ENCODE assay signal across 1 cellular context in genomic region chr13:19633340-19634128, GRCh38.
TF ChIP-seq lines count a peak whose summit lies in the region.

MPHOSPH8 (plus strand) TSS chr13:19633659; CDS start chr13:19633749, 90 bp downstream.

TF ChIP-seq in HepG2, 621 proteins besides CTCF, POLR2A, EP300 and RAD21 (continued from another document and continues in another):
- peak; percentile 59; the same call in 1 of the 2 replicates for TF ChIP-seq RELA (CRISPR knock-in tag; IDR thresholded peaks at IDR 0.05)
- TF ChIP-seq ZNF883 (CRISPR knock-in tag; IDR thresholded peaks at IDR 0.05; ENCODE audit: not compliant biosample characterization), result no peak
- TF ChIP-seq CENPBD1 (CRISPR knock-in tag; IDR thresholded peaks at IDR 0.05; ENCODE audit: borderline replicate concordance, low read depth), result no peak
- no peak for TF ChIP-seq ZC3H4 (CRISPR knock-in tag; IDR thresholded peaks at IDR 0.05; ENCODE audit: borderline replicate concordance)
- no peak for TF ChIP-seq IRF2 (CRISPR knock-in tag; IDR thresholded peaks at IDR 0.05)
- no peak for TF ChIP-seq ZSCAN25 (CRISPR knock-in tag; IDR thresholded peaks at IDR 0.05)
- peak; percentile 40; the same call in 1 of the 2 replicates for TF ChIP-seq IRF9 (CRISPR knock-in tag; IDR thresholded peaks at IDR 0.05; ENCODE audit: borderline replicate concordance)
- no peak for TF ChIP-seq MAFG (CRISPR knock-in tag; IDR thresholded peaks at IDR 0.05)
- no peak for TF ChIP-seq MLLT10 (CRISPR knock-in tag; IDR thresholded peaks at IDR 0.05)
- TF ChIP-seq ZNF607 (CRISPR knock-in tag; IDR thresholded peaks at IDR 0.05; ENCODE audit: borderline replicate concordance), result peak; percentile 71; the same call in 1 of the 2 replicates
- peak; percentile 65 for TF ChIP-seq AGO1 (IDR thresholded peaks at IDR 0.05; ENCODE audit: low read depth, low read length, poor library complexity, severe bottlenecking)
- 0 out of 2 replicates have a peak, but pooled peaks have one; percentile 45 for TF ChIP-seq REL (CRISPR knock-in tag; conservative IDR thresholded peaks at IDR 0.05)
- TF ChIP-seq ZNF280D (CRISPR knock-in tag; IDR thresholded peaks at IDR 0.05), result no peak
- no peak for TF ChIP-seq ZXDC (CRISPR knock-in tag; IDR thresholded peaks at IDR 0.05)
- no peak for TF ChIP-seq ZBTB3 (CRISPR knock-in tag; IDR thresholded peaks at IDR 0.05; ENCODE audit: borderline replicate concordance, low read depth)
- TF ChIP-seq ARNTL (CRISPR knock-in tag; IDR thresholded peaks at IDR 0.05), result 0 out of 2 replicates have a peak, but pooled peaks have one; percentile 20
- TF ChIP-seq ZNF547 (CRISPR knock-in tag; IDR thresholded peaks at IDR 0.05), result peak; percentile 38; the same call in 1 of the 2 replicates
- TF ChIP-seq CHCHD3 (CRISPR knock-in tag; IDR thresholded peaks at IDR 0.05), result no peak
- TF ChIP-seq ARHGAP35 (CRISPR knock-in tag; IDR thresholded peaks at IDR 0.05; ENCODE audit: borderline replicate concordance), result no peak; the same call in 1 of the 2 replicates
- peak; percentile 50; the same call in 1 of the 2 replicates for TF ChIP-seq ZZZ3 (CRISPR knock-in tag; IDR thresholded peaks at IDR 0.05; ENCODE audit: borderline replicate concordance)
- TF ChIP-seq ZNF576 (CRISPR knock-in tag; IDR thresholded peaks at IDR 0.05), result no peak
- TF ChIP-seq ZNF432 (CRISPR knock-in tag; IDR thresholded peaks at IDR 0.05; ENCODE audit: borderline replicate concordance), result no peak
- no peak for TF ChIP-seq DBP (CRISPR knock-in tag; IDR thresholded peaks at IDR 0.05; ENCODE audit: not compliant biosample characterization)
- TF ChIP-seq ZNF746 (CRISPR knock-in tag; IDR thresholded peaks at IDR 0.05), result no peak
- TF ChIP-seq REPIN1 (CRISPR knock-in tag; IDR thresholded peaks at IDR 0.05; ENCODE audit: borderline replicate concordance, low read depth), result peak; percentile 30; the same call in 1 of the 2 replicates
- TF ChIP-seq FOXM1 (CRISPR knock-in tag; IDR thresholded peaks at IDR 0.05), result no peak
- TF ChIP-seq ZNF251 (CRISPR knock-in tag; IDR thresholded peaks at IDR 0.05), result no peak
- TF ChIP-seq XBP1 (CRISPR knock-in tag; IDR thresholded peaks at IDR 0.05), result no peak
- TF ChIP-seq ATF5 (CRISPR knock-in tag; IDR thresholded peaks at IDR 0.05; ENCODE audit: low read depth), result 0 out of 2 replicates have a peak, but pooled peaks have one; percentile 53
- TF ChIP-seq TFDP1 (CRISPR knock-in tag; IDR thresholded peaks at IDR 0.05; ENCODE audit: borderline replicate concordance), result peak; percentile 77; the same call in 1 of the 2 replicates
- no peak for TF ChIP-seq SMYD3 (CRISPR knock-in tag; IDR thresholded peaks at IDR 0.05)
- TF ChIP-seq ZMAT3 (CRISPR knock-in tag; conservative IDR thresholded peaks at IDR 0.05), result peak; percentile 88
- TF ChIP-seq ETV6 (CRISPR knock-in tag; conservative IDR thresholded peaks at IDR 0.05), result 0 out of 2 replicates have a peak, but pooled peaks have one; percentile 45
- no peak for TF ChIP-seq TCF7L2 (IDR thresholded peaks at IDR 0.05; ENCODE audit: low read depth, low read length)
- no peak for TF ChIP-seq KLF9 (CRISPR knock-in tag; IDR thresholded peaks at IDR 0.05; ENCODE audit: low read depth)
- TF ChIP-seq MTA1 (CRISPR knock-in tag; IDR thresholded peaks at IDR 0.05; ENCODE audit: borderline replicate concordance), result peak; percentile 60; the same call in 1 of the 2 replicates
- TF ChIP-seq NFIB (CRISPR knock-in tag; IDR thresholded peaks at IDR 0.05; ENCODE audit: borderline replicate concordance), result no peak
- TF ChIP-seq ZFP82 (CRISPR knock-in tag; IDR thresholded peaks at IDR 0.05; ENCODE audit: borderline replicate concordance), result no peak
- TF ChIP-seq ZNF460 (CRISPR knock-in tag; IDR thresholded peaks at IDR 0.05; ENCODE audit: borderline replicate concordance), result no peak
- no peak for TF ChIP-seq IKZF4 (CRISPR knock-in tag; IDR thresholded peaks at IDR 0.05; ENCODE audit: borderline replicate concordance, low read depth, not compliant biosample characterization)
- TF ChIP-seq CREB3 (CRISPR knock-in tag; IDR thresholded peaks at IDR 0.05), result no peak
- TF ChIP-seq ZNF704 (CRISPR knock-in tag; IDR thresholded peaks at IDR 0.05; ENCODE audit: borderline replicate concordance), result no peak; the same call in 1 of the 2 replicates
- no peak for TF ChIP-seq ZNF264 (CRISPR knock-in tag; IDR thresholded peaks at IDR 0.05)
- no peak for TF ChIP-seq JUNB (CRISPR knock-in tag; IDR thresholded peaks at IDR 0.05; ENCODE audit: borderline replicate concordance)
- TF ChIP-seq ZNF619 (CRISPR knock-in tag; IDR thresholded peaks at IDR 0.05), result no peak; the same call in 1 of the 2 replicates
- peak; percentile 50; the same call in 1 of the 2 replicates for TF ChIP-seq ZNF275 (CRISPR knock-in tag; IDR thresholded peaks at IDR 0.05; ENCODE audit: borderline replicate concordance)
- no peak for TF ChIP-seq GRHL1 (CRISPR knock-in tag; conservative IDR thresholded peaks at IDR 0.05)
- no peak for TF ChIP-seq CEBPG (CRISPR knock-in tag; IDR thresholded peaks at IDR 0.05)
